Comparison of ENCODE assay signal across 6 cellular contexts in genomic region chr1:154992721-154993571, GRCh38. TPM values are rescaled to one million over a fixed set of nuclear protein-coding genes. Genes with fewer than 3 reads are reported as not detected.
DNase-seq lines count a peak whose midpoint lies in the region; ATAC-seq and TF ChIP-seq lines count a peak whose summit lies in the region.

No MANE protein-coding gene starts in this region.

- no peaks in the 10 kb centered on the region for H3K9me3 ChIP-seq in mesodermal cell (ENCODE audit: control insufficient read depth, low read length)
- H3K9me3 ChIP-seq in gastrocnemius medialis, result no peaks in the 10 kb centered on the region

- TF ChIP-seq POLR2A in gastrocnemius medialis (IDR thresholded peaks at IDR 0.05), result no peak

- 80 to 92% methylated on average over 2 to 12 of the region's 14 CpGs for WGBS in mesodermal cell (ENCODE audit: insufficient coverage in 2 of 2), 2 experiments

- no peaks in the 10 kb centered on the region for H3K27me3 ChIP-seq in gastrocnemius medialis

- in situ Hi-C loops in gastrocnemius medialis (cut with MboI; ENCODE audit: low sequenced_read_pairs in 4 of 4), result no loop called here

- TF ChIP-seq CTCF in HFF-Myc (IDR thresholded peaks at IDR 0.05; ENCODE audit: low read depth, low read length, missing control alignments) (peak; percentile 20), gastrocnemius medialis (IDR thresholded peaks at IDR 0.05 in 4 of 5, conservative IDR thresholded peaks at IDR 0.05 in 1 of 5) (no peak)

- peaks cover 7% of the 10 kb centered on the region for H3K4me1 ChIP-seq in mesodermal cell (ENCODE audit: control insufficient read depth, insufficient read depth, low read length, poor library complexity, severe bottlenecking)
- H3K4me1 ChIP-seq in gastrocnemius medialis, result peaks cover 0 to 5% of the 10 kb centered on the region in 2 donors

- H3K27ac ChIP-seq in mesodermal cell (ENCODE audit: low read depth, low read length, severe bottlenecking), result peak overlapping the region; percentile 59
- no peak overlapping the region for H3K27ac ChIP-seq in gastrocnemius medialis

- H3K36me3 ChIP-seq in mesodermal cell (ENCODE audit: control insufficient read depth, insufficient read depth, low read length), result peaks cover 35% of the 10 kb centered on the region
- H3K36me3 ChIP-seq in gastrocnemius medialis, result peaks cover 0 to 27% of the 10 kb centered on the region in 2 donors

- no peak overlapping the region for H3K4me3 ChIP-seq in HFF-Myc (replicated peaks; ENCODE audit: low read depth, low read length)
- H3K4me3 ChIP-seq in mesodermal cell (ENCODE audit: extremely low read depth, insufficient read depth, low read length, poor library complexity, severe bottlenecking), result no peak overlapping the region
- no peak overlapping the region for H3K4me3 ChIP-seq in gastrocnemius medialis

- DNase-seq in HFF-Myc (ENCODE audit: extremely low read depth, low read depth) (no peak), SHP77 (lab: John Stamatoyannopoulos, UW) (peak; percentile 54 to 76), gastrocnemius medialis (no peak), NCI-H128 (lab: John Stamatoyannopoulos, UW; ENCODE audit: unreplicated experiment) (no peak)
- DNase-seq in activated CD4-positive, alpha-beta T cell treated with anti-CD3 and anti-CD28 coated beads, Interleukin-2, amount 50 U/mL, for 1 hour, result no peak

- intact Hi-C loops in gastrocnemius medialis (cut with DNase I; ENCODE audit: low total_unique reads), result no loop called here

- no peak for ATAC-seq in gastrocnemius medialis

RNA-seq across cellular contexts. Expression of gene LENEP, which starts 0.4 kb away (rescaled TPM):
- not detected for polyA plus RNA-seq in mesodermal cell (2013, experiment 1 of 2)
- polyA plus RNA-seq in mesodermal cell (2013, experiment 2 of 2), result not detected
- total RNA-seq in gastrocnemius medialis, result not detected

RNA-seq across cellular contexts. Expression of gene ZBTB7B, which starts 9.7 kb away (rescaled TPM):
- 10.8 TPM for polyA plus RNA-seq in mesodermal cell (2013, experiment 1 of 2)
- 10.5 TPM for polyA plus RNA-seq in mesodermal cell (2013, experiment 2 of 2)
- 100 to 1,000 TPM in 1 of 4 donors, 10 to 100 TPM in 3; 61.3 to 100 (median 73.1) TPM for total RNA-seq in gastrocnemius medialis

RNA-seq across cellular contexts. Expression of gene FLAD1, which starts 9.8 kb away (rescaled TPM):
- 31.7 TPM for polyA plus RNA-seq in mesodermal cell (2013, experiment 1 of 2)
- 28.5 TPM for polyA plus RNA-seq in mesodermal cell (2013, experiment 2 of 2)
- total RNA-seq in gastrocnemius medialis, result 10 to 100 TPM; 26.6 to 36.8 (median 31.7) TPM

RNA-seq across cellular contexts. Expression of gene CKS1B, which starts 18.5 kb away (rescaled TPM):
- polyA plus RNA-seq in mesodermal cell (2013, experiment 1 of 2), result 298 TPM
- polyA plus RNA-seq in mesodermal cell (2013, experiment 2 of 2), result 280 TPM
- 10 to 100 TPM in 1 of 4 donors, 1 to 10 TPM in 3; 3.6 to 15.7 (median 7.9) TPM for total RNA-seq in gastrocnemius medialis

RNA-seq across cellular contexts. Expression of gene SHC1, which starts 22.4 kb away (rescaled TPM):
- 288 TPM for polyA plus RNA-seq in mesodermal cell (2013, experiment 1 of 2)
- polyA plus RNA-seq in mesodermal cell (2013, experiment 2 of 2), result 227 TPM
- 100 to 1,000 TPM in 1 of 4 donors, 10 to 100 TPM in 3; 27.4 to 135 (median 54.9) TPM for total RNA-seq in gastrocnemius medialis

Comparison
In these comparisons a context has a peak if more than half of its experiments do, and no peak if none do; other contexts are left out.
1. DNase-seq: peak in SHP77 (2 of 2); none in HFF-Myc (single experiment), gastrocnemius medialis (0 of 2), activated CD4-positive, alpha-beta T cell treated with anti-CD3 and anti-CD28 coated beads, Interleukin-2, amount 50 U/mL, for 1 hour (single experiment) and NCI-H128 (single experiment).